9 cellular contexts compared by ENCODE assay signal in the genomic region with DNA sequence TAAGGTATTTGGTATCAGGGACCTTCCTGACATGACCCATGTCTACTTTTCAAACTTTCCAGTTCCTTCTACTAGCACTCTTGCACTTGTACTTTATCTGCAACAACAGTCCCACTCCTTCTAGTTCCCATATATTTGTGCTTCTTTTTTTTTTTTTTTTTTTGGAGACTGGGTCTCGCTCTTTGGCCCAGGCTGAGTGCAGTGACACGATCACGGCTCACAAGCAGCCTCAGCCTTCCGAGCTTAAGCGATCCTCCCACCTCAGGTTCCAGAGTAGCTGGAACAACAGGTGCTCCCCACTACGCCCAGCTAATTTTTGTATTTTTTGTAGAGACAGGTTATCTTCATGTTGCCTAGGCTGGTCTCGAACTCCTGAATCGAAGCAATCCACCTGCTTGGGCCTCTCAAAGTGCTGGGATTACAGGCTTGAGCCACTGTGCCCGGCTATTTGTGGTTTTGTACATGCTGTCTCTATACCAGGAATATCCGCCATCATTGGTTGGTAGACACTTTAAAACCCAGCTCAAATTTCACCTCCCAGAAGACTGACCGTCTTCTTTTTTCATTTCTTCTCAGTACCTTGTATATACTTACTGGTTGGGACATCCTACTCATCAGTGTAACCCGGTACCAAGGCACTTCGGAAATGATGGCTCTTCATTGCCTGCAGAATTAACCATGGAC. TPM values are rescaled to one million over a fixed set of nuclear protein-coding genes. Genes with fewer than 3 reads are reported as not detected.
DNase-seq lines count a peak whose midpoint lies in the region; ATAC-seq and TF ChIP-seq lines count a peak whose summit lies in the region.
"Had no signal": no experiment of that assay in that cellular context is flagged by ENCODE, and none has a peak within 500 bp of the region (broad histone marks: within the 10 kb centered on the region; RNA-seq: fewer than 3 reads in every experiment).

No MANE protein-coding gene starts in this region.

- H3K27me3 ChIP-seq in HUES6 (ENCODE audit: control insufficient read depth, insufficient read depth, low read length) (no peaks in the 10 kb centered on the region), mammary epithelial cell (ENCODE audit: insufficient read depth, low read length) (no peaks in the 10 kb centered on the region), mucosa of stomach (ENCODE audit: control insufficient read depth, insufficient read depth, low read length) (no peaks in the 10 kb centered on the region)

- DNase-seq in mammary epithelial cell, result no peak
- no peak for DNase-seq in NCI-H1092 (lab: John Stamatoyannopoulos, UW)
- no peak for DNase-seq in activated CD4-positive, CD25-positive, alpha-beta regulatory T cell (lab: John Stamatoyannopoulos, UW)
- no peak for DNase-seq in globus pallidus (ENCODE audit: low spot score)
- DNase-seq: activated gamma-delta T cell had no signal

- peaks cover 4% of the 10 kb centered on the region; the same call in 1 of the 2 replicates for H3K36me3 ChIP-seq in HUES6 (ENCODE audit: control insufficient read depth, insufficient read depth, low read length)
- no peaks in the 10 kb centered on the region for H3K36me3 ChIP-seq in mammary epithelial cell (ENCODE audit: insufficient read depth, low read length)
- H3K36me3 ChIP-seq in mucosa of stomach (ENCODE audit: control insufficient read depth, insufficient read depth, low read length), result no peaks in the 10 kb centered on the region

- H2AFZ ChIP-seq in mammary epithelial cell (ENCODE audit: low read depth, low read length), result no peak overlapping the region

- H3K9ac ChIP-seq in HUES6 (ENCODE audit: low read length) (peak overlapping the region; percentile 85), mammary epithelial cell (ENCODE audit: insufficient read depth, low read length) (peak overlapping the region; percentile 88), mucosa of stomach (ENCODE audit: low read length) (peak overlapping the region; percentile 90)

- H3K4me2 ChIP-seq in mammary epithelial cell (ENCODE audit: insufficient read depth, low read depth, low read length), result peak overlapping the region; percentile 80

- H3K27ac ChIP-seq in 22Rv1, result peak overlapping the region; percentile 95
- H3K27ac ChIP-seq in HUES6 (ENCODE audit: low read depth, low read length), result peak overlapping the region; percentile 79; the same call in 1 of the 2 replicates
- peak overlapping the region; percentile 83 for H3K27ac ChIP-seq in mammary epithelial cell (ENCODE audit: insufficient read depth, low read depth, low read length)

- ATAC-seq in GM18867 (IDR thresholded peaks at IDR 0.05; ENCODE audit: unreplicated experiment), result no peak

- intact Hi-C loops in mammary epithelial cell (cut with micrococcal nuclease), result no loop called here

- H3K9me3 ChIP-seq in HUES6 (ENCODE audit: control insufficient read depth, insufficient read depth, low read depth, low read length) (no peaks in the 10 kb centered on the region), mammary epithelial cell (replicated peaks; ENCODE audit: insufficient read depth, low read length) (no peaks in the 10 kb centered on the region), mucosa of stomach (ENCODE audit: control insufficient read depth, low read length) (no peaks in the 10 kb centered on the region)

- H3K4me3 ChIP-seq in HUES6 (ENCODE audit: low read depth, low read length) (peak overlapping the region; percentile 94), mammary epithelial cell (replicated peaks in 1 of 3; ENCODE audit: insufficient read depth in 1 of 3, low read depth in 2 of 3, low read length in 3 of 3) (peak overlapping the region; percentile 63 to 78 (median 74)), mucosa of stomach (ENCODE audit: low read length) (no peak overlapping the region)

- no TSS peak for BruUV-seq in mammary epithelial cell (replicated peaks; lab: Mats Ljungman, UMichigan)

- in situ Hi-C loops in mammary epithelial cell (cut with MboI; ENCODE audit: low sequenced_read_pairs in 2 of 2), result no loop called here

- no peak for TF ChIP-seq CTCF in 22Rv1 (IDR thresholded peaks at IDR 0.05)
- TF ChIP-seq CTCF in mammary epithelial cell (conservative IDR thresholded peaks at IDR 0.05 in 1 of 2, IDR thresholded peaks at IDR 0.05 in 1 of 2; ENCODE audit: extremely low read depth in 1 of 2, insufficient read depth in 1 of 2, low read depth in 1 of 2, low read length in 2 of 2), result no peak

- dilution Hi-C loops in mammary epithelial cell (cut with HindIII; ENCODE audit: low sequenced_read_pairs), result no loop called here

- H4K20me1 ChIP-seq in mammary epithelial cell (ENCODE audit: insufficient read depth, low read length), result no peaks in the 10 kb centered on the region

- H3K4me1 ChIP-seq in HUES6 (ENCODE audit: control insufficient read depth, insufficient read depth, low read length) (peaks cover 23% of the 10 kb centered on the region), mammary epithelial cell (ENCODE audit: insufficient read depth, low read length) (peaks cover 19% of the 10 kb centered on the region), mucosa of stomach (ENCODE audit: control insufficient read depth, insufficient read depth, low read length) (peaks cover 9% of the 10 kb centered on the region)

- 84% methylated on average over 10 of the region's 13 CpGs for whole genome bisulfite sequencing in mammary epithelial cell (ENCODE audit: low coverage, missing lambda C conversion rate)

- peaks cover 55% of the 10 kb centered on the region for H3K79me2 ChIP-seq in mammary epithelial cell (ENCODE audit: insufficient read depth, low read length)

- CTCF ChIA-PET in mammary epithelial cell (lab: Charles Lee; ENCODE audit: low non-redundant PET), result no interaction called here

RNA-seq across cellular contexts. Expression of a gene that starts 1.1 kb away (rescaled TPM):
- 10 to 100 TPM; 20.6 to 38.5 TPM for total RNA-seq in mammary epithelial cell
- polyA plus RNA-seq in mammary epithelial cell, result 10.2 TPM
- polyA minus RNA-seq in mammary epithelial cell, result 47.1 TPM

RNA-seq across cellular contexts. Expression of a gene that starts 48.6 kb away (rescaled TPM):
- 10 to 100 TPM; 22.1 to 35.7 TPM for total RNA-seq in mammary epithelial cell
- polyA plus RNA-seq in mammary epithelial cell, result 4.7 TPM
- polyA minus RNA-seq in mammary epithelial cell, result 27.6 TPM
